In genomic region chr4:113645771-113646455, GRCh38 we compare ENCODE assay signal across 8 cellular contexts.
A peak's percentile ranks its signal among the peaks of the same experiment; 100 is the strongest.
DNase-seq lines count a peak whose midpoint lies in the region; ATAC-seq and TF ChIP-seq lines count a peak whose summit lies in the region.

No MANE protein-coding gene starts in this region.

- H3K9me3 ChIP-seq in ectodermal cell (ENCODE audit: control insufficient read depth, low read length) (no peaks in the 10 kb centered on the region), mesenchymal stem cell (ENCODE audit: control insufficient read depth, low read length) (no peaks in the 10 kb centered on the region)

- H3K23ac ChIP-seq in mesenchymal stem cell (ENCODE audit: low read length in 2 of 2): no peak overlapping the region

- H3K27ac ChIP-seq in ectodermal cell (ENCODE audit: insufficient read depth, low read depth, low read length, poor library complexity, severe bottlenecking): peak overlapping the region; percentile 33
- H3K27ac ChIP-seq in mesenchymal stem cell (ENCODE audit: low read length, poor library complexity, severe bottlenecking): peak overlapping the region; percentile 54

- peaks cover 8% of the 10 kb centered on the region for H3K4me1 ChIP-seq in ectodermal cell (ENCODE audit: control insufficient read depth, insufficient read depth, low read length)
- peaks cover 4% of the 10 kb centered on the region for H3K4me1 ChIP-seq in mesenchymal stem cell (ENCODE audit: control insufficient read depth, insufficient read depth, low read depth, low read length)

- H3K9ac ChIP-seq in mesenchymal stem cell (ENCODE audit: low read length): no peak overlapping the region

- H3K14ac ChIP-seq in mesenchymal stem cell (ENCODE audit: low read length in 2 of 2): no peak overlapping the region

- no peak overlapping the region for H4K8ac ChIP-seq in mesenchymal stem cell (ENCODE audit: low read length)

- H4K91ac ChIP-seq in mesenchymal stem cell (ENCODE audit: low read length): no peak overlapping the region

- H2AK5ac ChIP-seq in mesenchymal stem cell (ENCODE audit: low read length, severe bottlenecking): no peak overlapping the region

- no peak overlapping the region for H2BK120ac ChIP-seq in mesenchymal stem cell (ENCODE audit: low read depth, low read length)

- peaks cover 16% of the 10 kb centered on the region for H3K79me1 ChIP-seq in mesenchymal stem cell (replicated peaks; ENCODE audit: low read length, poor library complexity, severe bottlenecking)

- no peak overlapping the region for H2BK5ac ChIP-seq in mesenchymal stem cell (ENCODE audit: low read depth, low read length, poor library complexity, severe bottlenecking)

- no peak overlapping the region for H2BK12ac ChIP-seq in mesenchymal stem cell (ENCODE audit: low read length in 2 of 2)

- no peak overlapping the region for H3K4me3 ChIP-seq in LNCaP clone FGC (ENCODE audit: low read depth, low read length)
- H3K4me3 ChIP-seq in ectodermal cell (ENCODE audit: insufficient read depth, low read depth, low read length): no peak overlapping the region
- no peak overlapping the region for H3K4me3 ChIP-seq in mesenchymal stem cell (ENCODE audit: insufficient read depth in 1 of 2, low read depth in 1 of 2, low read length in 2 of 2)

- 64 to 65% methylated on average over 5 of the region's 5 CpGs for WGBS in ectodermal cell, 2 experiments
- 60% methylated on average over 5 of the region's 5 CpGs for WGBS in mesenchymal stem cell

- H3K4ac ChIP-seq in mesenchymal stem cell (ENCODE audit: low read depth in 1 of 2, low read length in 2 of 2): no peak overlapping the region

- no peak for TF ChIP-seq CTCF in LNCaP clone FGC (IDR thresholded peaks at IDR 0.05; ENCODE audit: control insufficient read depth, extremely low read depth, insufficient read depth)
- TF ChIP-seq CTCF in GM13977 (IDR thresholded peaks at IDR 0.05; ENCODE audit: extremely low read depth, insufficient read depth, missing control alignments): no peak

- H3K27me3 ChIP-seq in ectodermal cell (ENCODE audit: control insufficient read depth, insufficient read depth, low read length, poor library complexity, severe bottlenecking) (no peaks in the 10 kb centered on the region), mesenchymal stem cell (ENCODE audit: control insufficient read depth in 1 of 2, insufficient read depth in 1 of 2, low read length in 2 of 2) (no peaks in the 10 kb centered on the region)

- H2AFZ ChIP-seq in mesenchymal stem cell (ENCODE audit: low read depth, low read length): no peak overlapping the region

- H3K4me2 ChIP-seq in mesenchymal stem cell (ENCODE audit: low read length, poor library complexity, severe bottlenecking): no peak overlapping the region

- ATAC-seq in HG03025 (IDR thresholded peaks at IDR 0.05; ENCODE audit: low FRiP score, unreplicated experiment) (no peak), HG02678 (IDR thresholded peaks at IDR 0.05; ENCODE audit: unreplicated experiment) (no peak)

- H3K18ac ChIP-seq in mesenchymal stem cell (ENCODE audit: low read depth in 1 of 2, low read length in 2 of 2): no peak overlapping the region

- no peak overlapping the region for H2BK15ac ChIP-seq in mesenchymal stem cell (ENCODE audit: low read depth, poor library complexity, severe bottlenecking)

- DNase-seq in COLO829 (ENCODE audit: low spot score) (peak; percentile 25), LNCaP clone FGC (ENCODE audit: low read depth) (peak; percentile 92), mesenchymal stem cell (peak; percentile 45), GM13977 (ENCODE audit: low spot score) (no peak)
- DNase-seq in activated CD8-positive, alpha-beta memory T cell treated with anti-CD3 and anti-CD28 coated beads, Interleukin-2, amount 50 U/mL, for 4 hours: no peak

- in situ Hi-C loops in GM13977 (cut with MboI; ENCODE audit: low pct_unique_long_range_greater_than_20kb, low sequenced_read_pairs, unreplicated experiment): no loop called here

- no peaks in the 10 kb centered on the region for H3K36me3 ChIP-seq in ectodermal cell (ENCODE audit: control insufficient read depth, insufficient read depth, low read length)
- peaks cover 0 to 49% of the 10 kb centered on the region in 2 experiments for H3K36me3 ChIP-seq in mesenchymal stem cell (ENCODE audit: control insufficient read depth in 1 of 2, insufficient read depth in 2 of 2, low read depth in 1 of 2, low read length in 2 of 2)

Comparison
In these comparisons a context has a peak if more than half of its experiments do, and no peak if none do; other contexts are left out.
1. DNase-seq: peak in COLO829 (single experiment), LNCaP clone FGC (single experiment) and mesenchymal stem cell (single experiment); none in activated CD8-positive, alpha-beta memory T cell treated with anti-CD3 and anti-CD28 coated beads, Interleukin-2, amount 50 U/mL, for 4 hours (single experiment) and GM13977 (single experiment).